ENCODE assay signal across 24 cellular contexts in genomic region chr2:45713126-45713525, GRCh38.
DNase-seq lines count a peak whose midpoint lies in the region; ATAC-seq lines count a peak whose summit lies in the region.
"Had no signal": no experiment of that assay in that cellular context is flagged by ENCODE, and none has a peak within 500 bp of the region (broad histone marks: within the 10 kb centered on the region; RNA-seq: fewer than 3 reads in every experiment).

No MANE protein-coding gene starts in this region.

- H3K36me3 ChIP-seq in BLaER1 treated with 17β-estradiol and CSF1 and Interleukin-3, amounts not matched to agents 10 nM and 100 nM: peaks cover under 1 to 100% (median 83%) of the 10 kb centered on the region in 11 experiments; a peak in 19 of 22 replicates
- H3K36me3 ChIP-seq: HAP-1, SJSA1 had no signal

- H4K20me1 ChIP-seq in BLaER1 treated with 17β-estradiol and CSF1 and Interleukin-3, amounts not matched to agents 10 nM and 100 nM: peaks cover 0 to 93% (median 77%) of the 10 kb centered on the region in 11 experiments; a peak in 13 of 22 replicates

- peaks cover 0 to 88% (median 63%) of the 10 kb centered on the region in 10 experiments; a peak in 16 of 20 replicates for H3K4me1 ChIP-seq in BLaER1 treated with 17β-estradiol and CSF1 and Interleukin-3, amounts not matched to agents 10 nM and 100 nM
- H3K4me1 ChIP-seq: Caco-2, SJSA1 had no signal

- H3K27ac ChIP-seq in BLaER1 treated with 17β-estradiol and CSF1 and Interleukin-3, amounts not matched to agents 10 nM and 100 nM: no peak overlapping the region
- H3K27ac ChIP-seq: KMS-11, SJSA1 had no signal

- DNase-seq in NCI-H2227 (lab: John Stamatoyannopoulos, UW; ENCODE audit: unreplicated experiment) (peak; percentile 44), cerebellar cortex (ENCODE audit: low spot score) (peak; percentile 75), activated T-cell treated with anti-CD3 and anti-CD28 coated beads for 4 hours (no peak), NK-92 (lab: John Stamatoyannopoulos, UW; ENCODE audit: unreplicated experiment) (no peak)
- DNase-seq: CD4-positive, alpha-beta T cell; GDM1; GOT3; HFFc6; NCI-H1092; NCI-H1417 treated with DMSO at 0.1 percent for 48 hours; NCI-H2029; NCI-H345; NCI-H748 treated with DMSO at 0.1 percent for 48 hours; Right ventricle myocardium superior; RPMI8226; T-helper 2 cell had no signal

- H3K4me2 ChIP-seq in BLaER1 treated with 17β-estradiol and CSF1 and Interleukin-3, amounts not matched to agents 10 nM and 100 nM: peak overlapping the region in 6 of 11 experiments; percentile 22 to 57 (median 43); a peak in 12 of 22 replicates
- H3K4me2 ChIP-seq: KMS-11 had no signal

- no peaks in the 10 kb centered on the region for H3K27me3 ChIP-seq in BLaER1 treated with 17β-estradiol and CSF1 and Interleukin-3, amounts not matched to agents 10 nM and 100 nM
- H3K27me3 ChIP-seq: SJSA1 had no signal

- no peak overlapping the region for H3K4me3 ChIP-seq in BLaER1 treated with 17β-estradiol and CSF1 and Interleukin-3, amounts not matched to agents 10 nM and 100 nM
- H3K4me3 ChIP-seq: HAP-1, SJSA1 had no signal

- H3K9ac ChIP-seq in BLaER1 treated with 17β-estradiol and CSF1 and Interleukin-3, amounts not matched to agents 10 nM and 100 nM: no peak overlapping the region
- H3K9ac ChIP-seq: KMS-11 had no signal

- ATAC-seq in HG02885 (IDR thresholded peaks at IDR 0.05; ENCODE audit: poor library complexity, unreplicated experiment) (peak; percentile 19), GM21737 (IDR thresholded peaks at IDR 0.05; ENCODE audit: unreplicated experiment) (no peak), GM19467 (IDR thresholded peaks at IDR 0.05; ENCODE audit: unreplicated experiment) (no peak)

- H3K9me3 ChIP-seq in BLaER1 treated with 17β-estradiol and CSF1 and Interleukin-3, amounts not matched to agents 10 nM and 100 nM (replicated peaks in 1 of 11): peaks cover 16 to 44% (median 30%) of the 10 kb centered on the region in 11 experiments
- H3K9me3 ChIP-seq: Caco-2, HAP-1, SJSA1 had no signal

Comparison
In these comparisons a context has a peak if more than half of its experiments do, and no peak if none do; other contexts are left out.
1. DNase-seq: peak in NCI-H2227 (single experiment) and cerebellar cortex (single experiment); none in activated T-cell treated with anti-CD3 and anti-CD28 coated beads for 4 hours (single experiment) and NK-92 (single experiment).